ENCODE assay signal across 24 cellular contexts in genomic region chr7:70637726-70638125, GRCh38.
DNase-seq lines count a peak whose midpoint lies in the region; ATAC-seq, FAIRE-seq and TF ChIP-seq lines count a peak whose summit lies in the region.
"Had no signal": no experiment of that assay in that cellular context is flagged by ENCODE, and none has a peak within 500 bp of the region (broad histone marks: within the 10 kb centered on the region; RNA-seq: fewer than 3 reads in every experiment).

No MANE protein-coding gene starts in this region.

- POLR2A ChIA-PET in GM12878 (lab: Charles Lee): no interaction called here

- TF ChIP-seq POLR2A in breast epithelium (IDR thresholded peaks at IDR 0.05): no peak
- TF ChIP-seq POLR2A in GM12878 (IDR thresholded peaks at IDR 0.05; ENCODE audit: low read depth, low read length): no peak

- H3K4me2 ChIP-seq in mammary epithelial cell (ENCODE audit: insufficient read depth, low read depth, low read length) (peak overlapping the region; percentile 33), GM12878 (ENCODE audit: control insufficient read depth, insufficient read depth) (no peak overlapping the region)

- CTCF ChIA-PET in mammary epithelial cell (lab: Charles Lee; ENCODE audit: low non-redundant PET) (no interaction called here), GM12878 (lab: Yijun Ruan, JAX) (no interaction called here)

- H2AFZ ChIP-seq in mammary epithelial cell (ENCODE audit: low read depth, low read length): peak overlapping the region; percentile 58
- H2AFZ ChIP-seq in GM12878 (ENCODE audit: control insufficient read depth, low read depth, low read length): no peak overlapping the region

- 21% methylated on average over 1 of the region's 1 CpG for WGBS in mammary epithelial cell (ENCODE audit: low coverage, missing lambda C conversion rate)
- WGBS in GM12878 (ENCODE audit: insufficient coverage, insufficient replicate concordance, low lambda C conversion rate, missing lambda C conversion rate): 0% methylated on average over 1 of the region's 1 CpG
- WGBS in iPS DF 6.9 (ENCODE audit: insufficient coverage, insufficient read length): no CpG with 5 or more reads among the region's 1 CpG

- TF ChIP-seq CTCF in mammary epithelial cell (conservative IDR thresholded peaks at IDR 0.05 in 1 of 2, IDR thresholded peaks at IDR 0.05 in 1 of 2; ENCODE audit: extremely low read depth in 1 of 2, insufficient read depth in 1 of 2, low read depth in 1 of 2, low read length in 2 of 2) (no peak), breast epithelium (IDR thresholded peaks at IDR 0.05) (no peak), GM12878 (IDR thresholded peaks at IDR 0.05 in 2 of 3, conservative IDR thresholded peaks at IDR 0.05 in 1 of 3; ENCODE audit: control insufficient read depth in 2 of 3, extremely low read depth in 1 of 3, insufficient read depth in 1 of 3, low read depth in 3 of 3, low read length in 3 of 3) (no peak), GM20000 (IDR thresholded peaks at IDR 0.05; ENCODE audit: extremely low read depth, missing control alignments) (no peak), tibial artery (IDR thresholded peaks at IDR 0.05) (no peak)

- H3K36me3 ChIP-seq in mammary epithelial cell (ENCODE audit: insufficient read depth, low read length) (no peaks in the 10 kb centered on the region), breast epithelium (no peaks in the 10 kb centered on the region), GM12878 (ENCODE audit: control insufficient read depth in 2 of 2, insufficient read depth in 2 of 2, low read length in 1 of 2) (peaks cover 0 to 2% of the 10 kb centered on the region in 2 experiments; a peak in 2 of 4 replicates), iPS DF 6.9 (ENCODE audit: control insufficient read depth, insufficient read depth, low read length) (no peaks in the 10 kb centered on the region), tibial artery (no peaks in the 10 kb centered on the region)

- intact Hi-C loops in mammary epithelial cell (cut with micrococcal nuclease) (no loop called here), breast epithelium (cut with DNase I; ENCODE audit: low total_unique reads) (no loop called here), GM12878 (cut with micrococcal nuclease; ENCODE audit: unreplicated experiment) (no loop called here), tibial artery (cut with DNase I; ENCODE audit: low total_unique reads) (no loop called here)

- no peak for TF ChIP-seq RAD21 in GM12878 (IDR thresholded peaks at IDR 0.05; ENCODE audit: insufficient read depth, low read depth, low read length)

- H3K9me3 ChIP-seq in mammary epithelial cell (replicated peaks; ENCODE audit: insufficient read depth, low read length): no peaks in the 10 kb centered on the region
- H3K9me3 ChIP-seq in breast epithelium: no peaks in the 10 kb centered on the region
- peaks cover 2% of the 10 kb centered on the region; the same call in 2 of the 3 replicates for H3K9me3 ChIP-seq in GM12878 (replicated peaks; ENCODE audit: control insufficient read depth, insufficient read depth, low read length)
- no peaks in the 10 kb centered on the region for H3K9me3 ChIP-seq in iPS DF 6.9 (ENCODE audit: control insufficient read depth, insufficient read depth, low read length)
- H3K9me3 ChIP-seq in tibial artery: peaks cover 0 to 3% (median 0%) of the 10 kb centered on the region in 3 donors
- H3K9me3 ChIP-seq: SJCRH30 had no signal

- dilution Hi-C loops in mammary epithelial cell (cut with HindIII; ENCODE audit: low sequenced_read_pairs): no loop called here

- peak; percentile 73 for FAIRE-seq in GM12878 (lab: Jason Lieb, UNC)
- FAIRE-seq: A204.1, RCC 7860 had no signal

- no peaks in the 10 kb centered on the region for H3K79me2 ChIP-seq in mammary epithelial cell (ENCODE audit: insufficient read depth, low read length)
- no peaks in the 10 kb centered on the region for H3K79me2 ChIP-seq in GM12878 (ENCODE audit: control insufficient read depth, insufficient read depth, low read length)

- SMC1A ChIA-PET in GM12878 (lab: Charles Lee; ENCODE audit: uncharacterized antibody, unreplicated experiment): no interaction called here

- no peak overlapping the region for H3K9ac ChIP-seq in mammary epithelial cell (ENCODE audit: insufficient read depth, low read length)
- no peak overlapping the region for H3K9ac ChIP-seq in GM12878 (ENCODE audit: control insufficient read depth, insufficient read depth, low read length)

- RAD21 ChIA-PET in GM12878 (lab: Charles Lee; ENCODE audit: unreplicated experiment): no interaction called here

- H3K4me3 ChIP-seq in mammary epithelial cell (replicated peaks in 1 of 3; ENCODE audit: insufficient read depth in 1 of 3, low read depth in 2 of 3, low read length in 3 of 3) (no peak overlapping the region), breast epithelium (no peak overlapping the region), GM12878 (no peak overlapping the region), iPS DF 6.9 (ENCODE audit: low read length) (no peak overlapping the region), tibial artery (no peak overlapping the region)
- H3K4me3 ChIP-seq: SJCRH30 had no signal

- no peak for TF ChIP-seq EP300 in GM12878 (IDR thresholded peaks at IDR 0.05; ENCODE audit: borderline replicate concordance in 1 of 2, control insufficient read depth in 1 of 2, low read depth in 2 of 2, low read length in 2 of 2)

- in situ Hi-C loops in mammary epithelial cell (cut with MboI; ENCODE audit: low sequenced_read_pairs in 2 of 2): no loop called here
- in situ Hi-C loops in GM12878 (cut with MboI): no loop called here

- DNase-seq in mammary epithelial cell (no peak), breast epithelium (ENCODE audit: low spot score in 2 of 2) (no peak), GM12878 (ENCODE audit: low read depth, low spot score) (no peak), iPS DF 6.9 (ENCODE audit: low read depth, low spot score) (peak; percentile 25), GM20000 (ENCODE audit: low spot score) (no peak), tibial artery (no peak), NCI-H1694 treated with DMSO at 0.1 percent for 48 hours (lab: John Stamatoyannopoulos, UW) (no peak)
- DNase-seq: CD8-positive, alpha-beta memory T cell; EL; GF-D8; GOT3; Kasumi-1; NCI-H1417 treated with DMSO at 0.1 percent for 48 hours; NCI-H187 treated with DMSO at 0.1 percent for 48 hours; NCI-H2171; NCI-H345; NCI-H524; NCI-H82; OCI-M1; SJCRH30 had no signal

- H3K4me1 ChIP-seq in mammary epithelial cell (ENCODE audit: insufficient read depth, low read length) (no peaks in the 10 kb centered on the region), breast epithelium (no peaks in the 10 kb centered on the region), GM12878 (ENCODE audit: control insufficient read depth, insufficient read depth, low read length) (no peaks in the 10 kb centered on the region), iPS DF 6.9 (ENCODE audit: control insufficient read depth, insufficient read depth, low read length) (peaks cover 2% of the 10 kb centered on the region), tibial artery (no peaks in the 10 kb centered on the region)
- H3K4me1 ChIP-seq: SJCRH30 had no signal

- H3K27me3 ChIP-seq in mammary epithelial cell (ENCODE audit: insufficient read depth, low read length) (no peaks in the 10 kb centered on the region), breast epithelium (no peaks in the 10 kb centered on the region), GM12878 (replicated peaks in 1 of 2; ENCODE audit: control insufficient read depth in 2 of 2, insufficient read depth in 2 of 2, low read length in 1 of 2) (no peaks in the 10 kb centered on the region), iPS DF 6.9 (ENCODE audit: control insufficient read depth, insufficient read depth, low read length) (no peaks in the 10 kb centered on the region), tibial artery (no peaks in the 10 kb centered on the region)
- H3K27me3 ChIP-seq: SJCRH30 had no signal

- ATAC-seq in GM12878 (no peak), GM18861 (IDR thresholded peaks at IDR 0.05; ENCODE audit: unreplicated experiment) (no peak)

- no peak overlapping the region for H3K27ac ChIP-seq in mammary epithelial cell (ENCODE audit: insufficient read depth, low read depth, low read length)
- no peak overlapping the region for H3K27ac ChIP-seq in breast epithelium
- no peak overlapping the region for H3K27ac ChIP-seq in GM12878 (ENCODE audit: control insufficient read depth, insufficient read depth)
- no peak overlapping the region for H3K27ac ChIP-seq in iPS DF 6.9 (ENCODE audit: low read length)
- no peak overlapping the region for H3K27ac ChIP-seq in tibial artery
- H3K27ac ChIP-seq: C4-2B, SJCRH30 had no signal

- H4K20me1 ChIP-seq in mammary epithelial cell (ENCODE audit: insufficient read depth, low read length) (no peaks in the 10 kb centered on the region), GM12878 (ENCODE audit: control insufficient read depth, insufficient read depth) (no peaks in the 10 kb centered on the region)

- BruUV-seq in mammary epithelial cell (replicated peaks; lab: Mats Ljungman, UMichigan) (no TSS peak), GM12878 (replicated peaks; lab: Mats Ljungman, UMichigan) (no TSS peak)

TF ChIP-seq in GM12878, 131 proteins besides CTCF, POLR2A, EP300 and RAD21:
- TF ChIP-seq ETV6 (conservative IDR thresholded peaks at IDR 0.05 in 1 of 2, IDR thresholded peaks at IDR 0.05 in 1 of 2; ENCODE audit: borderline replicate concordance in 1 of 2, low read depth in 1 of 2): no peak
- TF ChIP-seq NRF1 (conservative IDR thresholded peaks at IDR 0.05; ENCODE audit: low read depth, low read length): no peak
- no peak for TF ChIP-seq USF1 (IDR thresholded peaks at IDR 0.05; ENCODE audit: borderline replicate concordance, extremely low read length, insufficient read depth, low read depth, low read length)
